ENCODE assay signal across 1 cellular context in the genomic region with DNA sequence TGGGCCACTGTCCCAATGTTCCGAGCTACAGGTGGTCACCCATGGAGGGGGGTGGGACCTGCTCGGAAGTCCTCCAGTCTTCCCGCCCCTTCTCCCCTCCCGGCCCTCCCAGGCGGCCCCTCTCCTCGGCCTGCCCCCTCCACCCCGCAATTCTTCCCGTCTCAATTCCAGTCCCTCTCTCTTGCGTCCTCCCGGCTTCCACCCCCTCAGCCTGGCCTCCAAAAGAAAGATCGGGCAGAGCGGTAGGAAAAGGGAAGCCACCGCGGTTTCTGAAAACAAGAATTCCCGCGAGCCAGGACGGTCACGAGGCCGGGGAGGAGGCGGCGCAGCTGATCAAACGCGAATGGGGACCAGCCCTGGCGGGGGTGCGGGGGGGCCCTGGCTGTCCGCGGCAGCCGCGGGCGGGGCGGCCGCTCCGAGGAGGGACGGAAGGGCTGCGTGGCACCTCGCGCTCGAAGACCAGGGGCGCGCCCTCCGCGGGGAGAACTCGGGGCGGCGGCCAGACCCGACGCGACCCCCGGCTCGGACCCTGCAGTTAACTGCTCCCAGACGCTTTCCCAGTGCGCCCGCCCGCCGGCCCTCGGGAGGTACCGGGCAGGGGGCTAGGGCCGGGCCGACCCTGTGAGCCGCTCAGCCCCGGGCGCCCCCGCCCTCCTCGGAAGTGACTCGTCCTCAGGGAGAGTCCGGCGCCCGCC.
TF ChIP-seq lines count a peak whose summit lies in the region.

No MANE protein-coding gene starts in this region.

TF ChIP-seq in K562, 482 proteins besides CTCF, POLR2A, EP300 and RAD21 (continued from another document and continues in another):
- TF ChIP-seq, protein P1, sequence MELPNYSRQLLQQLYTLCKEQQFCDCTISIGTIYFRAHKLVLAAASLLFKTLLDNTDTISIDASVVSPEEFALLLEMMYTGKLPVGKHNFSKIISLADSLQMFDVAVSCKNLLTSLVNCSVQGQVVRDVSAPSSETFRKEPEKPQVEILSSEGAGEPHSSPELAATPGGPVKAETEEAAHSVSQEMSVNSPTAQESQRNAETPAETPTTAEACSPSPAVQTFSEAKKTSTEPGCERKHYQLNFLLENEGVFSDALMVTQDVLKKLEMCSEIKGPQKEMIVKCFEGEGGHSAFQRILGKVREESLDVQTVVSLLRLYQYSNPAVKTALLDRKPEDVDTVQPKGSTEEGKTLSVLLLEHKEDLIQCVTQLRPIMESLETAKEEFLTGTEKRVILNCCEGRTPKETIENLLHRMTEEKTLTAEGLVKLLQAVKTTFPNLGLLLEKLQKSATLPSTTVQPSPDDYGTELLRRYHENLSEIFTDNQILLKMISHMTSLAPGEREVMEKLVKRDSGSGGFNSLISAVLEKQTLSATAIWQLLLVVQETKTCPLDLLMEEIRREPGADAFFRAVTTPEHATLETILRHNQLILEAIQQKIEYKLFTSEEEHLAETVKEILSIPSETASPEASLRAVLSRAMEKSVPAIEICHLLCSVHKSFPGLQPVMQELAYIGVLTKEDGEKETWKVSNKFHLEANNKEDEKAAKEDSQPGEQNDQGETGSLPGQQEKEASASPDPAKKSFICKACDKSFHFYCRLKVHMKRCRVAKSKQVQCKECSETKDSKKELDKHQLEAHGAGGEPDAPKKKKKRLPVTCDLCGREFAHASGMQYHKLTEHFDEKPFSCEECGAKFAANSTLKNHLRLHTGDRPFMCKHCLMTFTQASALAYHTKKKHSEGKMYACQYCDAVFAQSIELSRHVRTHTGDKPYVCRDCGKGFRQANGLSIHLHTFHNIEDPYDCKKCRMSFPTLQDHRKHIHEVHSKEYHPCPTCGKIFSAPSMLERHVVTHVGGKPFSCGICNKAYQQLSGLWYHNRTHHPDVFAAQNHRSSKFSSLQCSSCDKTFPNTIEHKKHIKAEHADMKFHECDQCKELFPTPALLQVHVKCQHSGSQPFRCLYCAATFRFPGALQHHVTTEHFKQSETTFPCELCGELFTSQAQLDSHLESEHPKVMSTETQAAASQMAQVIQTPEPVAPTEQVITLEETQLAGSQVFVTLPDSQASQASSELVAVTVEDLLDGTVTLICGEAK (IDR thresholded peaks at IDR 0.05): no peak
- TF ChIP-seq, protein P1 (CRISPR knock-in tag; IDR thresholded peaks at IDR 0.05): no peak
- TF ChIP-seq, protein P2, sequence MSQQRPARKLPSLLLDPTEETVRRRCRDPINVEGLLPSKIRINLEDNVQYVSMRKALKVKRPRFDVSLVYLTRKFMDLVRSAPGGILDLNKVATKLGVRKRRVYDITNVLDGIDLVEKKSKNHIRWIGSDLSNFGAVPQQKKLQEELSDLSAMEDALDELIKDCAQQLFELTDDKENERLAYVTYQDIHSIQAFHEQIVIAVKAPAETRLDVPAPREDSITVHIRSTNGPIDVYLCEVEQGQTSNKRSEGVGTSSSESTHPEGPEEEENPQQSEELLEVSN (IDR thresholded peaks at IDR 0.05; ENCODE audit: borderline replicate concordance in 1 of 2, extremely low read depth in 1 of 2, insufficient read depth in 1 of 2, insufficient read length in 1 of 2, low read depth in 1 of 2, low read length in 1 of 2, poor library complexity in 1 of 2, severe bottlenecking in 1 of 2): peak in 1 of 2 experiments; percentile 75
- TF ChIP-seq SMARCE1 (IDR thresholded peaks at IDR 0.05): no peak
- 0 out of 2 replicates have a peak, but pooled peaks have one; percentile 15 for TF ChIP-seq EGR1 (conservative IDR thresholded peaks at IDR 0.05)
- TF ChIP-seq NCOA4 (IDR thresholded peaks at IDR 0.05; ENCODE audit: partially characterized antibody): no peak
- TF ChIP-seq ZNF12 (CRISPR knock-in tag; IDR thresholded peaks at IDR 0.05): no peak
- no peak for TF ChIP-seq DACH1 (IDR thresholded peaks at IDR 0.05; ENCODE audit: partially characterized antibody)
- TF ChIP-seq, protein P3, sequence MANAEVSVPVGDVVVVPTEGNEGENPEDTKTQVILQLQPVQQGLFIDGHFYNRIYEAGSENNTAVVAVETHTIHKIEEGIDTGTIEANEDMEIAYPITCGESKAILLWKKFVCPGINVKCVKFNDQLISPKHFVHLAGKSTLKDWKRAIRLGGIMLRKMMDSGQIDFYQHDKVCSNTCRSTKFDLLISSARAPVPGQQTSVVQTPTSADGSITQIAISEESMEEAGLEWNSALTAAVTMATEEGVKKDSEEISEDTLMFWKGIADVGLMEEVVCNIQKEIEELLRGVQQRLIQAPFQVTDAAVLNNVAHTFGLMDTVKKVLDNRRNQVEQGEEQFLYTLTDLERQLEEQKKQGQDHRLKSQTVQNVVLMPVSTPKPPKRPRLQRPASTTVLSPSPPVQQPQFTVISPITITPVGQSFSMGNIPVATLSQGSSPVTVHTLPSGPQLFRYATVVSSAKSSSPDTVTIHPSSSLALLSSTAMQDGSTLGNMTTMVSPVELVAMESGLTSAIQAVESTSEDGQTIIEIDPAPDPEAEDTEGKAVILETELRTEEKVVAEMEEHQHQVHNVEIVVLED (CRISPR knock-in tag; IDR thresholded peaks at IDR 0.05): no peak
- peak; percentile 85 for TF ChIP-seq L3MBTL2 (IDR thresholded peaks at IDR 0.05)
- TF ChIP-seq SAFB (IDR thresholded peaks at IDR 0.05; ENCODE audit: borderline replicate concordance, low read depth, low read length): no peak
- TF ChIP-seq CXXC5 (CRISPR knock-in tag; IDR thresholded peaks at IDR 0.05): peak; percentile 22; the same call in 1 of the 2 replicates
- no peak for TF ChIP-seq FOXJ3 (CRISPR knock-in tag; IDR thresholded peaks at IDR 0.05)
- TF ChIP-seq, protein P4, sequence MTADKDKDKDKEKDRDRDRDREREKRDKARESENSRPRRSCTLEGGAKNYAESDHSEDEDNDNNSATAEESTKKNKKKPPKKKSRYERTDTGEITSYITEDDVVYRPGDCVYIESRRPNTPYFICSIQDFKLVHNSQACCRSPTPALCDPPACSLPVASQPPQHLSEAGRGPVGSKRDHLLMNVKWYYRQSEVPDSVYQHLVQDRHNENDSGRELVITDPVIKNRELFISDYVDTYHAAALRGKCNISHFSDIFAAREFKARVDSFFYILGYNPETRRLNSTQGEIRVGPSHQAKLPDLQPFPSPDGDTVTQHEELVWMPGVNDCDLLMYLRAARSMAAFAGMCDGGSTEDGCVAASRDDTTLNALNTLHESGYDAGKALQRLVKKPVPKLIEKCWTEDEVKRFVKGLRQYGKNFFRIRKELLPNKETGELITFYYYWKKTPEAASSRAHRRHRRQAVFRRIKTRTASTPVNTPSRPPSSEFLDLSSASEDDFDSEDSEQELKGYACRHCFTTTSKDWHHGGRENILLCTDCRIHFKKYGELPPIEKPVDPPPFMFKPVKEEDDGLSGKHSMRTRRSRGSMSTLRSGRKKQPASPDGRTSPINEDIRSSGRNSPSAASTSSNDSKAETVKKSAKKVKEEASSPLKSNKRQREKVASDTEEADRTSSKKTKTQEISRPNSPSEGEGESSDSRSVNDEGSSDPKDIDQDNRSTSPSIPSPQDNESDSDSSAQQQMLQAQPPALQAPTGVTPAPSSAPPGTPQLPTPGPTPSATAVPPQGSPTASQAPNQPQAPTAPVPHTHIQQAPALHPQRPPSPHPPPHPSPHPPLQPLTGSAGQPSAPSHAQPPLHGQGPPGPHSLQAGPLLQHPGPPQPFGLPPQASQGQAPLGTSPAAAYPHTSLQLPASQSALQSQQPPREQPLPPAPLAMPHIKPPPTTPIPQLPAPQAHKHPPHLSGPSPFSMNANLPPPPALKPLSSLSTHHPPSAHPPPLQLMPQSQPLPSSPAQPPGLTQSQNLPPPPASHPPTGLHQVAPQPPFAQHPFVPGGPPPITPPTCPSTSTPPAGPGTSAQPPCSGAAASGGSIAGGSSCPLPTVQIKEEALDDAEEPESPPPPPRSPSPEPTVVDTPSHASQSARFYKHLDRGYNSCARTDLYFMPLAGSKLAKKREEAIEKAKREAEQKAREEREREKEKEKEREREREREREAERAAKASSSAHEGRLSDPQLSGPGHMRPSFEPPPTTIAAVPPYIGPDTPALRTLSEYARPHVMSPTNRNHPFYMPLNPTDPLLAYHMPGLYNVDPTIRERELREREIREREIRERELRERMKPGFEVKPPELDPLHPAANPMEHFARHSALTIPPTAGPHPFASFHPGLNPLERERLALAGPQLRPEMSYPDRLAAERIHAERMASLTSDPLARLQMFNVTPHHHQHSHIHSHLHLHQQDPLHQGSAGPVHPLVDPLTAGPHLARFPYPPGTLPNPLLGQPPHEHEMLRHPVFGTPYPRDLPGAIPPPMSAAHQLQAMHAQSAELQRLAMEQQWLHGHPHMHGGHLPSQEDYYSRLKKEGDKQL (CRISPR knock-in tag; IDR thresholded peaks at IDR 0.05; ENCODE audit: borderline replicate concordance): no peak
- TF ChIP-seq ZNF24 (IDR thresholded peaks at IDR 0.05): no peak
- no peak for TF ChIP-seq ZNF121 (CRISPR knock-in tag; conservative IDR thresholded peaks at IDR 0.05)
- TF ChIP-seq, protein P5, sequence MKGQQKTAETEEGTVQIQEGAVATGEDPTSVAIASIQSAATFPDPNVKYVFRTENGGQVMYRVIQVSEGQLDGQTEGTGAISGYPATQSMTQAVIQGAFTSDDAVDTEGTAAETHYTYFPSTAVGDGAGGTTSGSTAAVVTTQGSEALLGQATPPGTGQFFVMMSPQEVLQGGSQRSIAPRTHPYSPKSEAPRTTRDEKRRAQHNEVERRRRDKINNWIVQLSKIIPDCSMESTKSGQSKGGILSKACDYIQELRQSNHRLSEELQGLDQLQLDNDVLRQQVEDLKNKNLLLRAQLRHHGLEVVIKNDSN (CRISPR knock-in tag; IDR thresholded peaks at IDR 0.05): peak; percentile 51
- no peak for TF ChIP-seq RFX1 (IDR thresholded peaks at IDR 0.05)
- TF ChIP-seq CREM (IDR thresholded peaks at IDR 0.05; ENCODE audit: low read depth): no peak; the same call in 1 of the 2 replicates
- peak; percentile 38; the same call in 1 of the 2 replicates for TF ChIP-seq TGIF2 (CRISPR knock-in tag; IDR thresholded peaks at IDR 0.05)
- TF ChIP-seq, protein P6, sequence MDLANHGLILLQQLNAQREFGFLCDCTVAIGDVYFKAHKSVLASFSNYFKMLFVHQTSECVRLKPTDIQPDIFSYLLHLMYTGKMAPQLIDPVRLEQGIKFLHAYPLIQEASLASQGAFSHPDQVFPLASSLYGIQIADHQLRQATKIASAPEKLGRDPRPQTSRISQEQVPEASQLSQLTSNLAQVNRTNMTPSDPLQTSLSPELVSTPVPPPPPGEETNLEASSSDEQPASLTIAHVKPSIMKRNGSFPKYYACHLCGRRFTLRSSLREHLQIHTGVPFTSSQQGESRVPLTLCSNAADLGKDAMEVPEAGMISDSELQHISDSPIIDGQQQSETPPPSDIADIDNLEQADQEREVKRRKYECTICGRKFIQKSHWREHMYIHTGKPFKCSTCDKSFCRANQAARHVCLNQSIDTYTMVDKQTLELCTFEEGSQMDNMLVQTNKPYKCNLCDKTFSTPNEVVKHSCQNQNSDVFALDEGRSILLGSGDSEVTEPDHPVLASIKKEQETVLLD (IDR thresholded peaks at IDR 0.05): no peak
- TF ChIP-seq, protein P7, sequence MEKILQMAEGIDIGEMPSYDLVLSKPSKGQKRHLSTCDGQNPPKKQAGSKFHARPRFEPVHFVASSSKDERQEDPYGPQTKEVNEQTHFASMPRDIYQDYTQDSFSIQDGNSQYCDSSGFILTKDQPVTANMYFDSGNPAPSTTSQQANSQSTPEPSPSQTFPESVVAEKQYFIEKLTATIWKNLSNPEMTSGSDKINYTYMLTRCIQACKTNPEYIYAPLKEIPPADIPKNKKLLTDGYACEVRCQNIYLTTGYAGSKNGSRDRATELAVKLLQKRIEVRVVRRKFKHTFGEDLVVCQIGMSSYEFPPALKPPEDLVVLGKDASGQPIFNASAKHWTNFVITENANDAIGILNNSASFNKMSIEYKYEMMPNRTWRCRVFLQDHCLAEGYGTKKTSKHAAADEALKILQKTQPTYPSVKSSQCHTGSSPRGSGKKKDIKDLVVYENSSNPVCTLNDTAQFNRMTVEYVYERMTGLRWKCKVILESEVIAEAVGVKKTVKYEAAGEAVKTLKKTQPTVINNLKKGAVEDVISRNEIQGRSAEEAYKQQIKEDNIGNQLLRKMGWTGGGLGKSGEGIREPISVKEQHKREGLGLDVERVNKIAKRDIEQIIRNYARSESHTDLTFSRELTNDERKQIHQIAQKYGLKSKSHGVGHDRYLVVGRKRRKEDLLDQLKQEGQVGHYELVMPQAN (IDR thresholded peaks at IDR 0.05; ENCODE audit: borderline replicate concordance): no peak
